ENCODE assay signal across 8 cellular contexts in the genomic region with DNA sequence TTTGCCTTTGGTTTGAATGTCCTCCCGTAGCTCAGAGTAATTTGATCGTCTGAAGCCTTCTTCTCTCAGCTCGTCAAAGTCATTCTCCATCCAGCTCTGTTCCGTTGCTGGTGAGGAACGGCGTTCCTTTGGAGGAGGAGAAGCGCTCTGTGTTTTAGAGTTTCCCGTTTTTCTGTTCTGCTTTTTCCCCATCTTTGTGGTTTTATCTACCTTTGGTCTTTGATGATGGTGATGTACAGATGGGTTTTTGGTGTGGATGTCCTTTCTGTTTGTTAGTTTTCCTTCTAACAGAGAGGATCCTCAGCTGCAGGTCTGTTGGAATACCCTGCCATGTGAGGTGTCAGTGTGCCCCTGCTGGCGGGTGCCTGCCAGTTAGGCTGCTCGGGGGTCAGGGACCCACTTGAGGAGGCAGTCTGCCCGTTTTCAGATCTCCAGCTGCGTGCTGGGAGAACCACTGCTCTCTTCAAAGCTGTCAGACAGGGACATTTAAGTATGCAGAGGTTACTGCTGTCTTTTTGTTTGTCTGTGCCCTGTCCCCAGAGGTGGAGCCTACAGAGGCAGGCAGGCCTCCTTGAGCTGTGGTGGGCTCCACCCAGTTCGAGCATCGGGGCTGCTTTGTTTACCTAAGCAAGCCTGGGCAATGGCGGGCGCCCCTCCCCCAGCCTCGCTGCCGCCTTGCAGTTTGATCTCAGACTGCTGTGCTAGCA.
DNase-seq lines count a peak whose midpoint lies in the region; ATAC-seq and TF ChIP-seq lines count a peak whose summit lies in the region.
"Not testable (repeated sequence)": the region's sequence is repeated elsewhere in the genome, so short reads cannot be mapped to it uniquely, and the experiment has no call there.

No MANE protein-coding gene starts in this region.

- peak in 5 of 7 experiments; percentile 2 to 46 (median 17) for DNase-seq in CD8-positive, alpha-beta T cell
- DNase-seq in MG63 (peak; percentile 17), adrenal gland (peak in 6 of 7 donors; percentile 3 to 68 (median 30)), Right ventricle myocardium superior (peak; percentile 43), lower leg skin (ENCODE audit: low spot score in 2 of 2) (peak; percentile 28 to 95), posterior vena cava (ENCODE audit: low spot score) (peak; percentile 94)
- peak; percentile 29 for DNase-seq in activated CD4-positive, CD25-positive, alpha-beta regulatory T cell treated with anti-CD3 and anti-CD28 coated beads, Interleukin-2, amount 50 U/mL, for 72 hours
- DNase-seq in stimulated activated CD8-positive, alpha-beta memory T cell treated with anti-CD3 and anti-CD28 coated beads, Interleukin-4, amount 100 ng/mL, for 48 hours = peak; percentile 45

- not testable (repeated sequence) for H3K36me3 Mint-ChIP-seq in CD8-positive, alpha-beta T cell

- not testable (repeated sequence) for H3K27ac Mint-ChIP-seq in CD8-positive, alpha-beta T cell

- POLR2A ChIA-PET in CD8-positive, alpha-beta T cell (lab: Charles Lee) = not testable (repeated sequence)

- intact Hi-C loops in CD8-positive, alpha-beta T cell (cut with DNase I, micrococcal nuclease); adrenal gland (cut with DNase I); Right ventricle myocardium superior (cut with DNase I); lower leg skin (cut with DNase I; ENCODE audit: low total_unique reads); posterior vena cava (cut with DNase I): not testable (repeated sequence)

- ATAC-seq in CD8-positive, alpha-beta T cell; Right ventricle myocardium superior (ENCODE audit: poor library complexity): not testable (repeated sequence)

- not testable (repeated sequence) for H3K4me3 Mint-ChIP-seq in CD8-positive, alpha-beta T cell

- not testable (repeated sequence) for H3K9me3 Mint-ChIP-seq in CD8-positive, alpha-beta T cell

- TF ChIP-seq POLR2A in adrenal gland (IDR thresholded peaks at IDR 0.05) = peak in 1 of 2 donors; percentile 7
- TF ChIP-seq POLR2A in lower leg skin (IDR thresholded peaks at IDR 0.05) = not testable (repeated sequence)

- H3K27me3 Mint-ChIP-seq in CD8-positive, alpha-beta T cell (ENCODE audit: low read depth) = not testable (repeated sequence)

- WGBS in adrenal gland, 4 donors = 77 to 80% (median 78%) methylated on average over 18 of the region's 18 CpGs
- 83 to 84% methylated on average over 18 of the region's 18 CpGs for WGBS in lower leg skin, 2 donors

- H3K36me3 ChIP-seq in CD8-positive, alpha-beta T cell (ENCODE audit: insufficient read depth, low read length); MG63; adrenal gland (replicated peaks in 1 of 2): not testable (repeated sequence)

- H3K9me3 ChIP-seq in CD8-positive, alpha-beta T cell (ENCODE audit: low read length) = not testable (repeated sequence)
- H3K9me3 ChIP-seq in MG63 (peaks cover 26% of the 10 kb centered on the region), adrenal gland (replicated peaks in 1 of 3) (peaks cover 0 to 13% (median 0%) of the 10 kb centered on the region in 3 donors)

- H3K4me1 ChIP-seq in CD8-positive, alpha-beta T cell (ENCODE audit: insufficient read depth, low read length); adrenal gland (replicated peaks in 1 of 2): not testable (repeated sequence)

- TF ChIP-seq CTCF in CD8-positive, alpha-beta T cell (IDR thresholded peaks at IDR 0.05); lower leg skin (IDR thresholded peaks at IDR 0.05): not testable (repeated sequence)
- TF ChIP-seq CTCF in adrenal gland (IDR thresholded peaks at IDR 0.05) = peak in 1 of 6 experiments; percentile 8

- not testable (repeated sequence) for H3K27me3 ChIP-seq in CD8-positive, alpha-beta T cell (ENCODE audit: insufficient read depth, low read length); MG63; adrenal gland

- H3K4me3 ChIP-seq in CD8-positive, alpha-beta T cell (ENCODE audit: low read depth, low read length); MG63; adrenal gland; lower leg skin (ENCODE audit: low read depth, poor library complexity, severe bottlenecking): not testable (repeated sequence)

- CTCF ChIA-PET in CD8-positive, alpha-beta T cell (lab: Charles Lee) = not testable (repeated sequence)

- not testable (repeated sequence) for H3K4me1 Mint-ChIP-seq in CD8-positive, alpha-beta T cell (ENCODE audit: low read depth)

- H3K27ac ChIP-seq in CD8-positive, alpha-beta T cell (ENCODE audit: low read depth, low read length); adrenal gland: not testable (repeated sequence)

Comparison
In these comparisons a context has a peak if more than half of its experiments do, and no peak if none do; other contexts are left out.
1. DNase-seq: peak in every context shown above with its lines; median percentile 94 in posterior vena cava; 62 in lower leg skin; 45 in stimulated activated CD8-positive, alpha-beta memory T cell treated with anti-CD3 and anti-CD28 coated beads, Interleukin-4, amount 100 ng/mL, for 48 hours; 43 in Right ventricle myocardium superior; 30 in adrenal gland; 29 in activated CD4-positive, CD25-positive, alpha-beta regulatory T cell treated with anti-CD3 and anti-CD28 coated beads, Interleukin-2, amount 50 U/mL, for 72 hours; 17 in CD8-positive, alpha-beta T cell; 17 in MG63.